10 cellular contexts compared by ENCODE assay signal in genomic region chr3:133444071-133444774, GRCh38. TPM values are rescaled to one million over a fixed set of nuclear protein-coding genes. Genes with fewer than 3 reads are reported as not detected.
DNase-seq lines count a peak whose midpoint lies in the region; ATAC-seq, FAIRE-seq and TF ChIP-seq lines count a peak whose summit lies in the region.
"Had no signal": no experiment of that assay in that cellular context is flagged by ENCODE, and none has a peak within 500 bp of the region (broad histone marks: within the 10 kb centered on the region; RNA-seq: fewer than 3 reads in every experiment).

No MANE protein-coding gene starts in this region.

- no peak for ATAC-seq in WTC11
- ATAC-seq in omental fat pad (ENCODE audit: low FRiP score): peak; percentile 75
- no peak for ATAC-seq in T-helper 17 cell

- CTCF ChIA-PET in WTC11 (lab: Charles Lee): no interaction called here

- POLR2A ChIA-PET in WTC11 (lab: Charles Lee): no interaction called here

- peak; percentile 31 for FAIRE-seq in GM12891 (lab: Jason Lieb, UNC)

- H3K4me3 Mint-ChIP-seq in WTC11 (no peak overlapping the region), T-helper 17 cell (no peak overlapping the region)

- no peaks in the 10 kb centered on the region for H3K9me3 ChIP-seq in T-helper 17 cell (ENCODE audit: control insufficient read depth, low read length, poor library complexity, severe bottlenecking)
- H3K9me3 ChIP-seq: ascending aorta, thoracic aorta had no signal

- H3K4me3 ChIP-seq in lower leg skin (ENCODE audit: low read depth, poor library complexity, severe bottlenecking): no peak overlapping the region
- H3K4me3 ChIP-seq: ascending aorta, smooth muscle cell, thoracic aorta had no signal

- peaks cover 8% of the 10 kb centered on the region for H3K9me3 Mint-ChIP-seq in WTC11

- peaks cover 6% of the 10 kb centered on the region; the same call in 1 of the 2 replicates for H3K4me1 Mint-ChIP-seq in WTC11
- H3K4me1 Mint-ChIP-seq in T-helper 17 cell: peaks cover 35% of the 10 kb centered on the region

- H3K27me3 Mint-ChIP-seq in WTC11 (ENCODE audit: low read depth) (no peaks in the 10 kb centered on the region; the same call in 1 of the 2 replicates), T-helper 17 cell (no peaks in the 10 kb centered on the region)

- TF ChIP-seq POLR2A in GM12891 (IDR thresholded peaks at IDR 0.05; ENCODE audit: low read depth, low read length) (no peak), lower leg skin (IDR thresholded peaks at IDR 0.05) (no peak)

- 55% methylated on average over 7 of the region's 7 CpGs for WGBS in lower leg skin, 2 donors

- intact Hi-C loops in lower leg skin (cut with DNase I; ENCODE audit: low total_unique reads) (no loop called here), posterior cingulate gyrus (cut with DNase I) (loop anchor here (10.0 kb wide), 1 partner anchor 121 kb away; no protein-coding TSS in a partner anchor)

- no peak for TF ChIP-seq CTCF in WTC11 (IDR thresholded peaks at IDR 0.05)
- no peak for TF ChIP-seq CTCF in omental fat pad (IDR thresholded peaks at IDR 0.05)
- no peak for TF ChIP-seq CTCF in lower leg skin (IDR thresholded peaks at IDR 0.05)

- DNase-seq in GM12891 (ENCODE audit: insufficient read length, low spot score): no peak
- peak; percentile 57 for DNase-seq in NAMALWA (ENCODE audit: low spot score)
- DNase-seq in WTC11 (ENCODE audit: low spot score): no peak
- no peak for DNase-seq in omental fat pad (ENCODE audit: low spot score)
- DNase-seq in lower leg skin (ENCODE audit: low spot score in 2 of 2): no peak
- no peak for DNase-seq in T-helper 17 cell
- no peak for DNase-seq in posterior cingulate gyrus

- H3K27ac Mint-ChIP-seq in WTC11: no peak overlapping the region
- H3K27ac Mint-ChIP-seq in T-helper 17 cell: no peak overlapping the region

- H3K36me3 Mint-ChIP-seq in WTC11 (peaks cover 3% of the 10 kb centered on the region; the same call in 1 of the 2 replicates), T-helper 17 cell (ENCODE audit: low read depth) (peaks cover 8% of the 10 kb centered on the region)

TF ChIP-seq in GM12891, 5 proteins besides CTCF, POLR2A, EP300 and RAD21:
- no peak for TF ChIP-seq TAF1 (IDR thresholded peaks at IDR 0.05; ENCODE audit: low read depth, low read length)
- TF ChIP-seq SPI1 (IDR thresholded peaks at IDR 0.05; ENCODE audit: low read depth, low read length): no peak
- no peak for TF ChIP-seq POLR2AphosphoS5 (IDR thresholded peaks at IDR 0.05; ENCODE audit: low read depth, low read length)
- no peak for TF ChIP-seq POU2F2 (IDR thresholded peaks at IDR 0.05; ENCODE audit: low read depth, low read length)
- no peak for TF ChIP-seq PAX5 (IDR thresholded peaks at IDR 0.05; ENCODE audit: insufficient read depth, low read length, severe bottlenecking)

TF ChIP-seq in WTC11, 78 proteins besides CTCF, POLR2A, EP300 and RAD21:
- no peak for TF ChIP-seq HMGA2 (CRISPR knock-in tag; IDR thresholded peaks at IDR 0.05)
- no peak for TF ChIP-seq NR3C1 (CRISPR knock-in tag; conservative IDR thresholded peaks at IDR 0.05; ENCODE audit: low read depth)
- TF ChIP-seq ETV6 (CRISPR knock-in tag; IDR thresholded peaks at IDR 0.05): no peak
- TF ChIP-seq ZNF263 (CRISPR knock-in tag; IDR thresholded peaks at IDR 0.05; ENCODE audit: low read depth): no peak
- TF ChIP-seq ZNF416 (CRISPR knock-in tag; IDR thresholded peaks at IDR 0.05): no peak
- TF ChIP-seq MYBL2 (CRISPR knock-in tag; IDR thresholded peaks at IDR 0.05): no peak
- TF ChIP-seq GRHL2 (CRISPR knock-in tag; IDR thresholded peaks at IDR 0.05; ENCODE audit: insufficient replicate concordance, severe bottlenecking): no peak
- TF ChIP-seq GABPB1 (CRISPR knock-in tag; IDR thresholded peaks at IDR 0.05): 0 out of 2 replicates have a peak, but pooled peaks have one; percentile 49

RNA-seq across cellular contexts. Expression of gene BFSP2, which starts 44.4 kb away (rescaled TPM):
- polyA plus RNA-seq in GM12891 (2012; ENCODE audit: low read depth, missing spikeins): 6.7 TPM
- 0.44 TPM in 1 of 3 replicates, not detected in the others for total RNA-seq in WTC11 (2021)
- not detected for total RNA-seq in omental fat pad
- not detected for total RNA-seq in lower leg skin
- 1 to 10 TPM; 1.2 to 1.5 TPM for total RNA-seq in T-helper 17 cell
- total RNA-seq: ascending aorta, smooth muscle cell, thoracic aorta had no signal
- polyA plus RNA-seq: smooth muscle cell had no signal
